20 cellular contexts compared by ENCODE assay signal in the genomic region with DNA sequence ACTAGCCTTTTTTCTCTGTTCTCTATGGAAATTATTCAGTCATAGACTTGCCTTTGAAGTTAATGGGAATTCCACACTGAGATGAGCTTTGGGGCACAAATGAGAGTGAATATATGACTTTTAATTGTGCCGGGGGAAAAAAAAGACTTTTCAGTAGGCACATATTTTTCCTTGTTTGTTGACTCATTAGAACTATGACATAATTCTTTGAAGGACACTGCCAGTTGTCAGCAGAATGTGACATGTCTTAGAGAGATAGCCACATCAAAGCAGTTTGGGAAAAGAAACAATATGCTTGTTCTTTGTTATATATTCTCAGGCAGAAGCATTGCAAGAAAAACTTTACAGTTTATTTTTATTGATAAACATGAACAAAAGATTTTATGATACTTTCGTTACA.
A peak's percentile ranks its signal among the peaks of the same experiment; 100 is the strongest.
DNase-seq lines count a peak whose midpoint lies in the region; ATAC-seq and TF ChIP-seq lines count a peak whose summit lies in the region.
"Had no signal": no experiment of that assay in that cellular context is flagged by ENCODE, and none has a peak within 500 bp of the region (broad histone marks: within the 10 kb centered on the region; RNA-seq: fewer than 3 reads in every experiment).

No MANE protein-coding gene starts in this region.

- TF ChIP-seq CTCF in smooth muscle cell (IDR thresholded peaks at IDR 0.05; ENCODE audit: borderline replicate concordance, insufficient read depth, poor library complexity, severe bottlenecking) (no peak), gastrocnemius medialis (IDR thresholded peaks at IDR 0.05 in 4 of 5, conservative IDR thresholded peaks at IDR 0.05 in 1 of 5) (no peak)

- ATAC-seq in gastrocnemius medialis: no peak
- ATAC-seq: SK-N-SH treated with all-trans-retinoic acid at 6 μM for 48 hours, T-cell had no signal

- H3K36me3 ChIP-seq in mesodermal cell (ENCODE audit: control insufficient read depth, insufficient read depth, low read length) (no peaks in the 10 kb centered on the region), smooth muscle cell (ENCODE audit: low read depth) (no peaks in the 10 kb centered on the region), gastrocnemius medialis (no peaks in the 10 kb centered on the region)
- H3K36me3 ChIP-seq: BLaER1, MG63, Peyer's patch had no signal

- no peak overlapping the region for H3K4me3 ChIP-seq in mesodermal cell (ENCODE audit: extremely low read depth, insufficient read depth, low read length, poor library complexity, severe bottlenecking)
- H3K4me3 ChIP-seq in smooth muscle cell: no peak overlapping the region
- no peak overlapping the region for H3K4me3 ChIP-seq in gastrocnemius medialis
- H3K4me3 ChIP-seq: BLaER1, MG63, Peyer's patch had no signal

- no peak overlapping the region for H2AFZ ChIP-seq in smooth muscle cell (ENCODE audit: low read depth)

- H3K4me2 ChIP-seq in smooth muscle cell: peak overlapping the region; percentile 14
- H3K4me2 ChIP-seq: BLaER1 had no signal

- H3K27ac ChIP-seq in mesodermal cell (ENCODE audit: low read depth, low read length, severe bottlenecking) (peak overlapping the region; percentile 42), smooth muscle cell (ENCODE audit: low read depth) (no peak overlapping the region), gastrocnemius medialis (no peak overlapping the region)
- H3K27ac ChIP-seq: BLaER1, Peyer's patch had no signal

- WGBS in mesodermal cell (ENCODE audit: insufficient coverage in 2 of 2), 2 experiments: 86 to 88% methylated on average over 1 of the region's 2 CpGs
- WGBS in smooth muscle cell (ENCODE audit: low lambda C conversion rate): 29% methylated on average over 2 of the region's 2 CpGs

- H4K20me1 ChIP-seq in smooth muscle cell (ENCODE audit: low read depth): no peaks in the 10 kb centered on the region
- H4K20me1 ChIP-seq: BLaER1 had no signal

- DNase-seq in LHCN-M2 (ENCODE audit: low read depth): peak; percentile 83
- peak; percentile 13 for DNase-seq in SK-MEL-5 (ENCODE audit: low read depth, low spot score)
- DNase-seq in smooth muscle cell (lab: John Stamatoyannopoulos, UW; ENCODE audit: unreplicated experiment): no peak
- no peak for DNase-seq in gastrocnemius medialis
- no peak for DNase-seq in NCI-H748 treated with DMSO at 0.1 percent for 48 hours (lab: John Stamatoyannopoulos, UW)
- DNase-seq in NCI-H1930 (lab: John Stamatoyannopoulos, UW): no peak
- DNase-seq: ACHN; CD4-positive, alpha-beta memory T cell; DMS79; Kasumi-1; MG63; NCI-H1417 treated with DMSO at 0.1 percent for 48 hours; NCI-H187 treated with DMSO at 0.1 percent for 48 hours; NK-92 treated with Interleukin-12 subunit alpha and Interleukin-12 subunit beta, amount 100 ng/mL, for 24 hours; Peyer's patch; Right ventricle myocardium superior; T-cell had no signal

- H3K9me3 ChIP-seq in mesodermal cell (ENCODE audit: control insufficient read depth, low read length) (no peaks in the 10 kb centered on the region), smooth muscle cell (replicated peaks; ENCODE audit: low read depth) (no peaks in the 10 kb centered on the region), gastrocnemius medialis (no peaks in the 10 kb centered on the region)
- H3K9me3 ChIP-seq: BLaER1, MG63, Peyer's patch had no signal

- H3K27me3 ChIP-seq in smooth muscle cell (ENCODE audit: low read depth): no peaks in the 10 kb centered on the region
- peaks cover 0 to 3% (median 0%) of the 10 kb centered on the region in 3 donors for H3K27me3 ChIP-seq in gastrocnemius medialis
- H3K27me3 ChIP-seq: BLaER1, Peyer's patch had no signal

- no peak for TF ChIP-seq POLR2A in gastrocnemius medialis (IDR thresholded peaks at IDR 0.05)

- H3K79me2 ChIP-seq in smooth muscle cell (ENCODE audit: low read depth): no peaks in the 10 kb centered on the region

- intact Hi-C loops in gastrocnemius medialis (cut with DNase I; ENCODE audit: low total_unique reads): no loop called here

- peaks cover 6% of the 10 kb centered on the region for H3F3A ChIP-seq in smooth muscle cell (ENCODE audit: low read depth)

- H3K9ac ChIP-seq in smooth muscle cell (ENCODE audit: low read depth): no peak overlapping the region
- H3K9ac ChIP-seq: BLaER1 had no signal

- in situ Hi-C loops in SK-MEL-5 (cut with HindIII; ENCODE audit: low pct_unique_long_range_greater_than_20kb, low sequenced_read_pairs) (no loop called here), gastrocnemius medialis (cut with MboI; ENCODE audit: low sequenced_read_pairs in 4 of 4) (loop anchor here in 1 of 4 donors (10.0 kb wide), 2 partner anchors 50 to 320 kb away; no protein-coding TSS in a partner anchor)

- H3K4me1 ChIP-seq in mesodermal cell (ENCODE audit: control insufficient read depth, insufficient read depth, low read length, poor library complexity, severe bottlenecking) (peaks cover 11% of the 10 kb centered on the region), smooth muscle cell (ENCODE audit: low read depth) (no peaks in the 10 kb centered on the region), gastrocnemius medialis (no peaks in the 10 kb centered on the region)
- H3K4me1 ChIP-seq: BLaER1, Peyer's patch had no signal

Comparison
In these comparisons a context has a peak if more than half of its experiments do, and no peak if none do; other contexts are left out.
1. DNase-seq: peak in LHCN-M2 (single experiment) and SK-MEL-5 (single experiment); none in smooth muscle cell (single experiment), gastrocnemius medialis (0 of 2), NCI-H748 treated with DMSO at 0.1 percent for 48 hours (single experiment) and NCI-H1930 (0 of 2).